ENCODE assay signal across 11 cellular contexts in genomic region chr12:91414147-91414546, GRCh38.
"Had no signal": no experiment of that assay in that cellular context is flagged by ENCODE, and none has a peak within 500 bp of the region (broad histone marks: within the 10 kb centered on the region; RNA-seq: fewer than 3 reads in every experiment).

No MANE protein-coding gene starts in this region.

- DNase-seq: activated CD4-positive, alpha-beta memory T cell treated with anti-CD3 and anti-CD28 coated beads for 36 hours; activated gamma-delta T cell; activated naive CD8-positive, alpha-beta T cell treated with anti-CD3 and anti-CD28 coated beads for 36 hours; activated T-cell treated with anti-CD3 and anti-CD28 coated beads, Interleukin-2, amount 50 U/mL, for 48 hours; glutamatergic neuron; stimulated activated CD4-positive, alpha-beta T cell treated with anti-CD3 and anti-CD28 coated beads, Interleukin-2, amount 100 ng/mL, for 24 hours; stimulated activated naive B cell treated with anti-CD40 and anti-IgM and Interleukin-4, amounts not matched to agents 10 μg/mL and 1 μg/mL and 100 μg/mL, for 72 hours; T-helper 1 cell had no signal

- H3K36me3 ChIP-seq: ascending aorta had no signal

- H3K4me1 ChIP-seq: ascending aorta had no signal

- H3K4me3 ChIP-seq: ascending aorta had no signal

- ATAC-seq: left lobe of liver; stimulated activated naive B cell treated with anti-CD40 and anti-IgM and Interleukin-4, amounts not matched to agents 10 μg/mL and 1 μg/mL and 100 μg/mL, for 72 hours had no signal

- H3K27ac ChIP-seq: ascending aorta, VCaP had no signal

- H3K27me3 ChIP-seq: ascending aorta had no signal

- H3K9me3 ChIP-seq: ascending aorta had no signal
